11 cellular contexts compared by ENCODE assay signal in the genomic region with DNA sequence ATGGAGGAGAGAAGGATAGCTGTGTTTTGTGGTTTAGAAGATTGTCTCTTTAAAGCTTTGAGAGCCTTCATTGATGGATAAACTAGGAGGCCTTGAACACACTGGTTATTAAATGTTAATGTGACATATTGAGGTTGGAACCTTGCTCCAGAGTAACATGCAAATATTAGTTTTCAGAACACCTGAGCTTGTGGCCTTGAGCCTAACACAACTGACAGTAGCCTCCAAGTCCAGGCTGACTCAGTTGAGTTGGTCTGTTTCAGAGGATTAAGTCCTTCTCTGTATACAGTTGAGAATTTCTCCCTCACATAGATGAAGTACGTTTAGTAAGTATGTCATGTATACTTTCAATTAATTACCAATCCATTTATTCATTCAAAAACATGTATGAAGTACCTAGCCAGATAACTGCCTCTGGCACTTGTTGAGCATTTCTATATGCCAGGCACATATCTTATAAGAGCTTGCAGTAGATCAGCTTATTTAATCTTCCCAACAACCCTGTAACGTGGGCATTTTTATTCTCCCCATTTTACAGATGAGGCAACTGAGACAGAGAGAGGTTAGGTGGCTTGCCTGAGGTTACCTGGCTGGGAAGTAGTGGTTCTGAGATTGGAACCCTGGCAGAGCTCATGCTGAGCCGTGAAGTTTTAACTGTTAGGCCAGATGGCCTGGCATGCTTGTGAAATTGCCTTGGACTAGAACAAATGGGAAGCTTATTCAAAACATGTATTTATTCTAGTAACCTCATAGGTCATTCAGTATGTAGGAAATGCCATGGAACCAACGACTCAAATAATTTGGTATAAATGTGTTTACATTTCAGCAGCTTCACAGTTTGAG.
A peak's percentile ranks its signal among the peaks of the same experiment; 100 is the strongest.
DNase-seq lines count a peak whose midpoint lies in the region; ATAC-seq and TF ChIP-seq lines count a peak whose summit lies in the region.
"Had no signal": no experiment of that assay in that cellular context is flagged by ENCODE, and none has a peak within 500 bp of the region (broad histone marks: within the 10 kb centered on the region; RNA-seq: fewer than 3 reads in every experiment).

No MANE protein-coding gene starts in this region.

- no peak for ATAC-seq in GM18907 (IDR thresholded peaks at IDR 0.05; ENCODE audit: unreplicated experiment)

- WGBS in smooth muscle cell (ENCODE audit: low lambda C conversion rate), result 75% methylated on average over 4 of the region's 4 CpGs

- H3K9ac ChIP-seq in fibroblast of lung (ENCODE audit: insufficient read depth, low read length), result no peak overlapping the region
- no peak overlapping the region for H3K9ac ChIP-seq in smooth muscle cell (ENCODE audit: low read depth)

- H3K27me3 ChIP-seq in fibroblast of lung (ENCODE audit: control insufficient read depth, insufficient read depth, low read length), result no peaks in the 10 kb centered on the region
- H3K27me3 ChIP-seq in smooth muscle cell (ENCODE audit: low read depth), result no peaks in the 10 kb centered on the region

- DNase-seq in NCI-H2171 treated with DMSO at 0.1 percent for 48 hours (lab: John Stamatoyannopoulos, UW) (peak; percentile 74), NCI-H2171 (lab: John Stamatoyannopoulos, UW) (no peak), NCI-H69 (lab: John Stamatoyannopoulos, UW) (peak; percentile 97), fibroblast of lung (ENCODE audit: low read depth in 2 of 2) (peak in 1 of 2 donors; percentile 80), smooth muscle cell (lab: John Stamatoyannopoulos, UW; ENCODE audit: unreplicated experiment) (no peak), putamen (ENCODE audit: low spot score) (no peak)
- no peak for DNase-seq in stimulated activated CD4-positive, alpha-beta T cell treated with anti-CD3 and anti-CD28 coated beads, Interleukin-15, amount 100 ng/mL, for 24 hours
- DNase-seq: activated B cell treated with CpG ODN at 0.5 μM for 24 hours; activated effector memory CD4-positive, alpha-beta T cell treated with anti-CD3 and anti-CD28 coated beads, Interleukin-2, amount 50 U/mL, for 16 hours; NCI-H2081 treated with DMSO at 0.1 percent for 48 hours had no signal

- H2AFZ ChIP-seq in fibroblast of lung (ENCODE audit: low read length) (no peak overlapping the region), smooth muscle cell (ENCODE audit: low read depth) (no peak overlapping the region)

- H3K4me1 ChIP-seq in fibroblast of lung (ENCODE audit: control insufficient read depth, extremely low read depth, insufficient read depth, low read length) (peaks cover 22% of the 10 kb centered on the region), smooth muscle cell (ENCODE audit: low read depth) (peaks cover 23% of the 10 kb centered on the region)

- H3K27ac ChIP-seq in fibroblast of lung (ENCODE audit: insufficient read depth, low read length), result peak overlapping the region; percentile 42
- H3K27ac ChIP-seq in smooth muscle cell (ENCODE audit: low read depth), result peak overlapping the region; percentile 21

- no peak overlapping the region for H3K4me3 ChIP-seq in fibroblast of lung (replicated peaks in 1 of 4; ENCODE audit: control extremely low read depth in 1 of 4, insufficient read depth in 1 of 4, low read depth in 3 of 4, low read length in 4 of 4)
- no peak overlapping the region for H3K4me3 ChIP-seq in smooth muscle cell

- H3K4me2 ChIP-seq in fibroblast of lung (ENCODE audit: extremely low read depth, insufficient read depth, low read length), result no peak overlapping the region
- no peak overlapping the region for H3K4me2 ChIP-seq in smooth muscle cell

- peaks cover 57% of the 10 kb centered on the region for H3K79me2 ChIP-seq in fibroblast of lung (ENCODE audit: control insufficient read depth, insufficient read depth, low read length)
- H3K79me2 ChIP-seq in smooth muscle cell (ENCODE audit: low read depth), result peaks cover 52% of the 10 kb centered on the region

- H3F3A ChIP-seq in smooth muscle cell (ENCODE audit: low read depth), result peaks cover 20% of the 10 kb centered on the region

- H3K36me3 ChIP-seq in fibroblast of lung (ENCODE audit: control insufficient read depth, insufficient read depth, low read length), result peaks cover 7% of the 10 kb centered on the region
- peaks cover 8% of the 10 kb centered on the region for H3K36me3 ChIP-seq in smooth muscle cell (ENCODE audit: low read depth)

- no peak for TF ChIP-seq CTCF in fibroblast of lung (conservative IDR thresholded peaks at IDR 0.05 in 1 of 2, IDR thresholded peaks at IDR 0.05 in 1 of 2; ENCODE audit: low read depth in 1 of 2, low read length in 2 of 2)
- no peak for TF ChIP-seq CTCF in smooth muscle cell (IDR thresholded peaks at IDR 0.05; ENCODE audit: borderline replicate concordance, insufficient read depth, poor library complexity, severe bottlenecking)

- H4K20me1 ChIP-seq in fibroblast of lung (ENCODE audit: control insufficient read depth, extremely low read depth, insufficient read depth, low read length), result no peaks in the 10 kb centered on the region
- peaks cover 98% of the 10 kb centered on the region for H4K20me1 ChIP-seq in smooth muscle cell (ENCODE audit: low read depth)

- H3K9me3 ChIP-seq in fibroblast of lung (ENCODE audit: control insufficient read depth, insufficient read depth, low read depth, low read length), result no peaks in the 10 kb centered on the region
- H3K9me3 ChIP-seq in smooth muscle cell (replicated peaks; ENCODE audit: low read depth), result no peaks in the 10 kb centered on the region

Comparison
In these comparisons a context has a peak if more than half of its experiments do, and no peak if none do; other contexts are left out.
1. DNase-seq: peak in NCI-H2171 treated with DMSO at 0.1 percent for 48 hours (single experiment) and NCI-H69 (single experiment); none in NCI-H2171 (single experiment), smooth muscle cell (single experiment), putamen (single experiment) and stimulated activated CD4-positive, alpha-beta T cell treated with anti-CD3 and anti-CD28 coated beads, Interleukin-15, amount 100 ng/mL, for 24 hours (single experiment).